ENCODE assay signal across 24 cellular contexts in genomic region chr6:39276379-39276995, GRCh38. TPM values are rescaled to one million over a fixed set of nuclear protein-coding genes. Genes with fewer than 3 reads are reported as not detected.
"Had no signal": no experiment of that assay in that cellular context is flagged by ENCODE, and none has a peak within 500 bp of the region (broad histone marks: within the 10 kb centered on the region; RNA-seq: fewer than 3 reads in every experiment).

No MANE protein-coding gene starts in this region.

- H3K27ac ChIP-seq: HL-60, SJSA1, SK-N-MC had no signal

- H3K27me3 ChIP-seq: MG63, SJSA1 had no signal

- H3K36me3 ChIP-seq: MG63, SJSA1 had no signal

- DNase-seq: IMR-90, Karpas-422, KG1, MG63, NCI-H1092, NCI-H1105 treated with DMSO at 0.1 percent for 48 hours, NCI-H1417 treated with DMSO at 0.1 percent for 48 hours, NCI-H146, NCI-H1694 treated with DMSO at 0.1 percent for 48 hours, NCI-H1930, NCI-H2081, NCI-H2107, NCI-H2227 treated with DMSO at 0.1 percent for 48 hours, NCI-H524 treated with DMSO at 0.1 percent for 48 hours, NCI-H69, NCI-H774, Right ventricle myocardium superior, RPMI8226, SIG-M5 had no signal

- H3K4me3 ChIP-seq: MG63, SJSA1, SK-N-MC had no signal

- H3K9me3 ChIP-seq: MG63, SJSA1 had no signal

- FAIRE-seq: RCC 7860 had no signal

- H3K4me1 ChIP-seq: SJSA1 had no signal

RNA-seq across cellular contexts. Expression of gene KCNK17, which starts 37.7 kb away (rescaled TPM):
- total RNA-seq: IMR-90, NCI-H460, Right ventricle myocardium superior, SJSA1 had no signal
- polyA plus RNA-seq: IMR-90 had no signal

RNA-seq across cellular contexts. Expression of gene KCNK16, which starts 46.0 kb away (rescaled TPM):
- total RNA-seq: IMR-90, NCI-H460, Right ventricle myocardium superior, SJSA1 had no signal
- polyA plus RNA-seq: IMR-90 had no signal

RNA-seq across cellular contexts. Expression of gene KCNK5, which starts 47.2 kb away (rescaled TPM):
- total RNA-seq: IMR-90, SJSA1 had no signal
- polyA plus RNA-seq: IMR-90 had no signal
